17 cellular contexts compared by ENCODE assay signal in the genomic region with DNA sequence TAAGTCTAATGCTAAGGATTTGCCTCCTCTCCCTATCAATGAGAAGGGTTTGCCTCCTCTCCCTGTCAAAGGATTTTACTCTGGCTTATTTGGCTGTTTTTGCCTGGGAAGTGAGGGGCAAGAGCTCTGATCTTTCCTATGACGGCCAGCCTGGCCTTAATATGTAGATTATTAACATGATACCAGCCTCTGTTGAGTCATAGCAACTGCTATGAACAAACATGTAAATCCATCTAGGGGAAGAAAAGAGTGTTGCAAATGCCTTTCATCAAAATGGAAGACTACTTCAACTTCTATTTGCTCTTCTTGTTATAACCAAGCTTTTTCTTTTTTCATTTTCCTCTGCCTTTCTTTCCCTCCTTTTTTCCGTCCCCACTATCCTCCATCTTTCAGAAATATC. TPM values are rescaled to one million over a fixed set of nuclear protein-coding genes. Genes with fewer than 3 reads are reported as not detected.
DNase-seq lines count a peak whose midpoint lies in the region; ATAC-seq, FAIRE-seq and TF ChIP-seq lines count a peak whose summit lies in the region.
"Had no signal": no experiment of that assay in that cellular context is flagged by ENCODE, and none has a peak within 500 bp of the region (broad histone marks: within the 10 kb centered on the region; RNA-seq: fewer than 3 reads in every experiment).

No MANE protein-coding gene starts in this region.

- DNase-seq in A549 (ENCODE audit: low read depth in 1 of 2, low spot score in 1 of 2) (peak; percentile 38 to 47), H54 (ENCODE audit: insufficient read length, low spot score) (no peak), small intestine (no peak), NCI-H748 treated with DMSO at 0.1 percent for 48 hours (lab: John Stamatoyannopoulos, UW) (no peak), foreskin melanocyte (no peak)
- no peak for DNase-seq in activated T-helper 1 cell treated with anti-CD3 and anti-CD28 coated beads, Interleukin-12 subunit alpha, Interleukin-12 subunit beta, Interleukin-2, Interleukin-4 antibody, amounts not matched to agents 30 ng/mL and 10 ng/mL and 1 ng/mL, durations not matched to agents 14 hours and 24 hours and 36 hours (ENCODE audit: low spot score)
- DNase-seq: COR-L47, NCI-H146, NCI-H226, PC-3 had no signal

- no peaks in the 10 kb centered on the region for H3K27me3 Mint-ChIP-seq in activated T-helper 1 cell treated with anti-CD3 and anti-CD28 coated beads, Interleukin-12 subunit alpha, Interleukin-12 subunit beta, Interleukin-2, Interleukin-4 antibody, amounts not matched to agents 30 ng/mL and 10 ng/mL and 1 ng/mL, durations not matched to agents 14 hours and 24 hours and 36 hours (ENCODE audit: insufficient read depth)

- peak overlapping the region; percentile 61 for H3K27ac Mint-ChIP-seq in activated T-helper 1 cell treated with anti-CD3 and anti-CD28 coated beads, Interleukin-12 subunit alpha, Interleukin-12 subunit beta, Interleukin-2, Interleukin-4 antibody, amounts not matched to agents 30 ng/mL and 10 ng/mL and 1 ng/mL, durations not matched to agents 14 hours and 24 hours and 36 hours
- H3K27ac Mint-ChIP-seq: CD14-positive monocyte had no signal

- H3K4me3 Mint-ChIP-seq in activated T-helper 1 cell treated with anti-CD3 and anti-CD28 coated beads, Interleukin-12 subunit alpha, Interleukin-12 subunit beta, Interleukin-2, Interleukin-4 antibody, amounts not matched to agents 30 ng/mL and 10 ng/mL and 1 ng/mL, durations not matched to agents 14 hours and 24 hours and 36 hours: no peak overlapping the region
- H3K4me3 Mint-ChIP-seq: CD14-positive monocyte had no signal

- no peaks in the 10 kb centered on the region for H3K9me3 ChIP-seq in A549
- H3K9me3 ChIP-seq in small intestine (ENCODE audit: control insufficient read depth, low read depth): no peaks in the 10 kb centered on the region

- H3K36me3 ChIP-seq in small intestine (ENCODE audit: control insufficient read depth in 2 of 2, insufficient read depth in 2 of 2, low read length in 2 of 2): no peaks in the 10 kb centered on the region

- peak overlapping the region; percentile 12 for H3K4me2 ChIP-seq in A549

- 45% methylated on average over 2 of the region's 2 CpGs for WGBS in A549 (ENCODE audit: missing lambda C conversion rate)
- 83 to 91% (median 90%) methylated on average over 2 of the region's 2 CpGs for WGBS in small intestine, 3 donors

- TF ChIP-seq RAD21 in A549 (conservative IDR thresholded peaks at IDR 0.05 in 1 of 2, IDR thresholded peaks at IDR 0.05 in 1 of 2): no peak

- no peak for TF ChIP-seq EP300 in A549 (IDR thresholded peaks at IDR 0.05)

- no peak overlapping the region for H3K4me3 ChIP-seq in A549
- no peak overlapping the region for H3K4me3 ChIP-seq in small intestine (ENCODE audit: low read depth in 1 of 2, low read length in 2 of 2)
- H3K4me3 ChIP-seq: SK-N-MC had no signal

- CTCF ChIA-PET in A549 (lab: Yijun Ruan, JAX): interaction anchor here (0.8 to 1.4 kb wide), 7 partner anchors 12 to 118 kb away, joined by 3 to 4 read pairs (median 3); partner anchors contain the start of gene BTRC

- POLR2A ChIA-PET in A549 (lab: Yijun Ruan, JAX): interaction anchor here (0.6 kb wide), 1 partner anchor 13 kb away, joined by 5 read pairs; no protein-coding TSS in a partner anchor

- intact Hi-C loops in activated T-helper 1 cell treated with anti-CD3 and anti-CD28 coated beads, Interleukin-12 subunit alpha, Interleukin-12 subunit beta, Interleukin-2, Interleukin-4 antibody, amounts not matched to agents 30 ng/mL and 10 ng/mL and 1 ng/mL, durations not matched to agents 14 hours and 24 hours and 36 hours (cut with micrococcal nuclease): no loop called here

- no peaks in the 10 kb centered on the region for H3K9me3 Mint-ChIP-seq in activated T-helper 1 cell treated with anti-CD3 and anti-CD28 coated beads, Interleukin-12 subunit alpha, Interleukin-12 subunit beta, Interleukin-2, Interleukin-4 antibody, amounts not matched to agents 30 ng/mL and 10 ng/mL and 1 ng/mL, durations not matched to agents 14 hours and 24 hours and 36 hours

- no peak for TF ChIP-seq CTCF in A549 (IDR thresholded peaks at IDR 0.05)

- H3K4me1 Mint-ChIP-seq in activated T-helper 1 cell treated with anti-CD3 and anti-CD28 coated beads, Interleukin-12 subunit alpha, Interleukin-12 subunit beta, Interleukin-2, Interleukin-4 antibody, amounts not matched to agents 30 ng/mL and 10 ng/mL and 1 ng/mL, durations not matched to agents 14 hours and 24 hours and 36 hours (ENCODE audit: low read depth): peaks cover 8% of the 10 kb centered on the region

- no peak for TF ChIP-seq POLR2A in A549 (IDR thresholded peaks at IDR 0.05; ENCODE audit: low read length)
- TF ChIP-seq POLR2A in H54 (IDR thresholded peaks at IDR 0.05; ENCODE audit: low read depth, low read length): no peak

- no peaks in the 10 kb centered on the region for H3K27me3 ChIP-seq in small intestine (ENCODE audit: control insufficient read depth in 2 of 2, insufficient read depth in 2 of 2, low read length in 2 of 2)

- no peaks in the 10 kb centered on the region for H3K36me3 Mint-ChIP-seq in activated T-helper 1 cell treated with anti-CD3 and anti-CD28 coated beads, Interleukin-12 subunit alpha, Interleukin-12 subunit beta, Interleukin-2, Interleukin-4 antibody, amounts not matched to agents 30 ng/mL and 10 ng/mL and 1 ng/mL, durations not matched to agents 14 hours and 24 hours and 36 hours (ENCODE audit: low read depth)

- H3K27ac ChIP-seq in A549 (no peak overlapping the region), small intestine (ENCODE audit: low read depth in 1 of 2, low read length in 1 of 2) (no peak overlapping the region)
- H3K27ac ChIP-seq: SK-N-MC had no signal

- FAIRE-seq in A549 (lab: Jason Lieb, UNC) (peak; percentile 51), H54 (lab: Jason Lieb, UNC) (peak; percentile 48), islet of Langerhans (lab: Jason Lieb, UNC) (peak; percentile 85), small intestine (lab: Jason Lieb, UNC) (no peak)
- FAIRE-seq: A204.1, H1, HTR-8/SVneo had no signal

- peak; percentile 75 to 85 for ATAC-seq in A549
- ATAC-seq in GM21447 (IDR thresholded peaks at IDR 0.05; ENCODE audit: unreplicated experiment): no peak
- ATAC-seq: PC-3 had no signal

- H3K4me1 ChIP-seq in A549: peaks cover 12% of the 10 kb centered on the region; the same call in 2 of the 3 replicates
- H3K4me1 ChIP-seq in small intestine (ENCODE audit: control insufficient read depth in 2 of 2, insufficient read depth in 1 of 2, low read depth in 1 of 2, low read length in 1 of 2): no peaks in the 10 kb centered on the region

TF ChIP-seq in A549, 52 proteins besides CTCF, POLR2A, EP300 and RAD21:
- no peak for TF ChIP-seq FOSL2 (IDR thresholded peaks at IDR 0.05)
- peak; percentile 48 for TF ChIP-seq FOSL2 (CRISPR knock-in tag; IDR thresholded peaks at IDR 0.05)
- no peak for TF ChIP-seq RNF2 (IDR thresholded peaks at IDR 0.05; ENCODE audit: borderline replicate concordance, low read depth)
- 0 out of 4 replicates have a peak, but pooled peaks of 1 of the 2 experiments have one; percentile 9 for TF ChIP-seq CEBPB (IDR thresholded peaks at IDR 0.05)

RNA-seq across cellular contexts. Expression of gene BTRC, which starts 46.6 kb away (rescaled TPM):
- polyA plus RNA-seq in A549 (2011; rRNA removed): 15.6 and 23.1 TPM in 2 replicates
- polyA plus RNA-seq in A549 (2012; cell fraction: cytosol; rRNA removed): 3.7 and 4.1 TPM in 2 replicates
- 4.4 and 6.8 TPM in 2 replicates for polyA plus RNA-seq in A549 (2012; cell fraction: nucleus; rRNA removed)
- polyA plus RNA-seq in A549 (2017; fragmentation: RNase III; extraction: RNeasy Plus Mini Kit Qiagen cat#74134 plus additional on column Dnase treatment): 7.4 to 8.0 TPM (median 7.8 TPM) in 3 replicates
- polyA minus RNA-seq in A549 (2011; rRNA and poly(A)+ RNA removed): 17.9 and 21.4 TPM in 2 replicates
- total RNA-seq in activated T-helper 1 cell treated with anti-CD3 and anti-CD28 coated beads, Interleukin-12 subunit alpha, Interleukin-12 subunit beta, Interleukin-2, Interleukin-4 antibody, amounts not matched to agents 30 ng/mL and 10 ng/mL and 1 ng/mL, durations not matched to agents 14 hours and 24 hours and 36 hours: 19.7 and 22.2 TPM in 2 replicates
- 1 to 10 TPM; 3.0 to 5.6 (median 4.2) TPM for polyA plus RNA-seq in small intestine

Comparison
In these comparisons a context has a peak if more than half of its experiments do, and no peak if none do; other contexts are left out.
1. DNase-seq: peak in A549 (2 of 2); none in H54 (single experiment), activated T-helper 1 cell treated with anti-CD3 and anti-CD28 coated beads, Interleukin-12 subunit alpha, Interleukin-12 subunit beta, Interleukin-2, Interleukin-4 antibody, amounts not matched to agents 30 ng/mL and 10 ng/mL and 1 ng/mL, durations not matched to agents 14 hours and 24 hours and 36 hours (single experiment), small intestine (single experiment), NCI-H748 treated with DMSO at 0.1 percent for 48 hours (single experiment) and foreskin melanocyte (single experiment).